Comparison of ENCODE assay signal across 19 cellular contexts in the genomic region with DNA sequence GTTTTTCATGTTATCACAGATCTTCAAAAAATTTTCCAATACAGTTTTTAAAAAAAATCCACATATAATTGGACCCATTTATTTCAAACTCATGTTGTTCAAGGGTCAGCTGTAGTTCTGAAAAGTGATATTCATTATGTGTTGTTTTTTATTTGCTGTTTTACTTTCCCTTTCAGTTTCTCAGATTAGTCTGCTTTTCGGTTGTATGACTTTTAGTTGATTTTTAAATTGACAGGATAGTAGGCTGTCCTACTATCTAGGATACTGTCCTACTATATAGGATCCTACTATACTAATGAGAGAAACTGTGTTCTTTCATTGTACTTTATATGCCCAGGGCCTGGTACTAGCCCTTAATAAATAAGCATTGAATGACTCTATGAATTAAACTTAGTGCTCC. TPM values are rescaled to one million over a fixed set of nuclear protein-coding genes. Genes with fewer than 3 reads are reported as not detected.
A peak's percentile ranks its signal among the peaks of the same experiment; 100 is the strongest.
DNase-seq lines count a peak whose midpoint lies in the region; ATAC-seq, FAIRE-seq and TF ChIP-seq lines count a peak whose summit lies in the region.
"Had no signal": no experiment of that assay in that cellular context is flagged by ENCODE, and none has a peak within 500 bp of the region (broad histone marks: within the 10 kb centered on the region; RNA-seq: fewer than 3 reads in every experiment).

No MANE protein-coding gene starts in this region.

- H2AFZ ChIP-seq in HepG2 (ENCODE audit: low read length) = no peak overlapping the region

- peak overlapping the region; percentile 26 to 56 (median 38) for H3K4me3 ChIP-seq in liver (ENCODE audit: low read depth in 1 of 3, low read length in 3 of 3)
- H3K4me3 ChIP-seq in HepG2 (replicated peaks in 1 of 3; ENCODE audit: insufficient read depth in 1 of 3, low read depth in 2 of 3, low read length in 3 of 3) = no peak overlapping the region
- H3K4me3 ChIP-seq: thoracic aorta had no signal

- TF ChIP-seq RAD21 in liver (IDR thresholded peaks at IDR 0.05) (no peak), HepG2 (CRISPR knock-in tag; IDR thresholded peaks at IDR 0.05) (no peak)

- H3K4me1 ChIP-seq in liver (ENCODE audit: control insufficient read depth in 4 of 4, insufficient read depth in 4 of 4, low read length in 3 of 4) (no peaks in the 10 kb centered on the region), HepG2 (ENCODE audit: insufficient read depth, low read length) (no peaks in the 10 kb centered on the region; the same call in 1 of the 2 replicates)

- peaks cover 5% of the 10 kb centered on the region for H3K36me3 Mint-ChIP-seq in central memory CD8-positive, alpha-beta T cell (ENCODE audit: insufficient read depth)
- no peaks in the 10 kb centered on the region for H3K36me3 Mint-ChIP-seq in WTC11

- no peaks in the 10 kb centered on the region for H4K20me1 ChIP-seq in HepG2 (ENCODE audit: insufficient read depth, low read length)

- peak overlapping the region; percentile 60 for H3K4me3 Mint-ChIP-seq in central memory CD8-positive, alpha-beta T cell
- H3K4me3 Mint-ChIP-seq in stimulated activated naive CD8-positive, alpha-beta T cell treated with anti-CD3 and anti-CD28 coated beads, Interleukin-15, amount 100 ng/mL, for 72 hours = peak overlapping the region; percentile 42 to 60
- H3K4me3 Mint-ChIP-seq in WTC11 = no peak overlapping the region

- TF ChIP-seq POLR2A in HepG2 (IDR thresholded peaks at IDR 0.05; ENCODE audit: insufficient read depth in 1 of 2, low read depth in 2 of 2, low read length in 2 of 2) = no peak

- WGBS in liver = 3% methylated on average over 1 of the region's 1 CpG
- WGBS in HepG2 (ENCODE audit: low lambda C conversion rate) = 98% methylated on average over 1 of the region's 1 CpG

- H3K27ac ChIP-seq in liver (ENCODE audit: low read depth in 1 of 2, low read length in 2 of 2) (peak overlapping the region; percentile 44 to 78), HepG2 (ENCODE audit: extremely low read length, insufficient read depth, low read length) (no peak overlapping the region)
- H3K27ac ChIP-seq: thoracic aorta, VCaP had no signal

- CTCF ChIA-PET in HepG2 (lab: Yijun Ruan, JAX; ENCODE audit: low intra/inter-chr PET ratio, low total read pairs) = no interaction called here
- CTCF ChIA-PET in WTC11 (lab: Charles Lee) = interaction anchor here (0.6 to 1.9 kb wide), 8 partner anchors 17 to 337 kb away, joined by 3 to 17 read pairs (median 4); no protein-coding TSS in a partner anchor

- peaks cover 52% of the 10 kb centered on the region for H3K4me1 Mint-ChIP-seq in central memory CD8-positive, alpha-beta T cell
- H3K4me1 Mint-ChIP-seq in stimulated activated naive CD8-positive, alpha-beta T cell treated with anti-CD3 and anti-CD28 coated beads, Interleukin-15, amount 100 ng/mL, for 72 hours = peaks cover 24% of the 10 kb centered on the region
- 0 out of 2 replicates have a peak, but pooled peaks cover 2% of the 10 kb centered on the region for H3K4me1 Mint-ChIP-seq in WTC11

- peak overlapping the region; percentile 17 to 59 for H3K9ac ChIP-seq in liver (ENCODE audit: low read depth in 1 of 2, low read length in 2 of 2)
- no peak overlapping the region for H3K9ac ChIP-seq in HepG2 (ENCODE audit: insufficient read depth, low read depth, low read length)

- H3K27me3 ChIP-seq in liver (ENCODE audit: control insufficient read depth in 4 of 4, insufficient read depth in 4 of 4, low read length in 3 of 4) = no peaks in the 10 kb centered on the region
- H3K27me3 ChIP-seq in HepG2 (ENCODE audit: control insufficient read depth in 1 of 2, insufficient read depth in 2 of 2, low read length in 2 of 2) = no peaks in the 10 kb centered on the region

- no peak for ATAC-seq in HepG2
- no peak for ATAC-seq in central memory CD8-positive, alpha-beta T cell (replicated peaks; ENCODE audit: extremely low read depth, poor library complexity, severe bottlenecking)
- no peak for ATAC-seq in stimulated activated naive CD8-positive, alpha-beta T cell treated with anti-CD3 and anti-CD28 coated beads, Interleukin-15, amount 100 ng/mL, for 72 hours
- ATAC-seq in WTC11 = no peak
- no peak for ATAC-seq in GM19035 (IDR thresholded peaks at IDR 0.05; ENCODE audit: unreplicated experiment)
- ATAC-seq: activated naive CD4-positive, alpha-beta T cell treated with anti-CD3 and anti-CD28 coated beads, Interleukin-2, amount 50 U/mL, for 72 hours; HCT116 had no signal

- H3K9me3 ChIP-seq in liver (ENCODE audit: control insufficient read depth in 4 of 4, low read length in 3 of 4) (no peaks in the 10 kb centered on the region), HepG2 (ENCODE audit: low read length) (no peaks in the 10 kb centered on the region)
- H3K9me3 ChIP-seq: thoracic aorta had no signal

- in situ Hi-C loops in HepG2 (cut with HindIII; ENCODE audit: extremely low pct_ligation_motif_present, low pct_unique_long_range_greater_than_20kb) = no loop called here

- no peaks in the 10 kb centered on the region for H3K27me3 Mint-ChIP-seq in central memory CD8-positive, alpha-beta T cell
- H3K27me3 Mint-ChIP-seq in stimulated activated naive CD8-positive, alpha-beta T cell treated with anti-CD3 and anti-CD28 coated beads, Interleukin-15, amount 100 ng/mL, for 72 hours = no peaks in the 10 kb centered on the region
- no peaks in the 10 kb centered on the region for H3K27me3 Mint-ChIP-seq in WTC11 (ENCODE audit: low read depth)

- intact Hi-C loops in HepG2 (cut with micrococcal nuclease; ENCODE audit: unreplicated experiment) = no loop called here

- TF ChIP-seq CTCF in liver (IDR thresholded peaks at IDR 0.05; ENCODE audit: low read depth, low read length, missing input control) (no peak), HepG2 (CRISPR knock-in tag; IDR thresholded peaks at IDR 0.05) (no peak), WTC11 (IDR thresholded peaks at IDR 0.05) (no peak)

- FAIRE-seq in HepG2 (lab: Jason Lieb, UNC) = no peak
- FAIRE-seq: GM12892 had no signal

- peak overlapping the region; percentile 76 for H3K27ac Mint-ChIP-seq in central memory CD8-positive, alpha-beta T cell (ENCODE audit: low read depth)
- H3K27ac Mint-ChIP-seq in stimulated activated naive CD8-positive, alpha-beta T cell treated with anti-CD3 and anti-CD28 coated beads, Interleukin-15, amount 100 ng/mL, for 72 hours = no peak overlapping the region
- no peak overlapping the region for H3K27ac Mint-ChIP-seq in WTC11
- H3K27ac Mint-ChIP-seq: activated naive CD4-positive, alpha-beta T cell treated with anti-CD3 and anti-CD28 coated beads, Interleukin-2, amount 50 U/mL, for 72 hours had no signal

- TF ChIP-seq EP300 in HepG2 (IDR thresholded peaks at IDR 0.05; ENCODE audit: low read depth in 2 of 2, low read length in 2 of 2) = no peak
- TF ChIP-seq EP300 in HepG2 (CRISPR knock-in tag; IDR thresholded peaks at IDR 0.05; ENCODE audit: borderline replicate concordance) = no peak

- no peak overlapping the region for H3K4me2 ChIP-seq in HepG2 (ENCODE audit: low read depth, low read length)

- peaks cover 5% of the 10 kb centered on the region for H3K9me3 Mint-ChIP-seq in central memory CD8-positive, alpha-beta T cell
- peaks cover 21 to 22% of the 10 kb centered on the region in 2 donors for H3K9me3 Mint-ChIP-seq in stimulated activated naive CD8-positive, alpha-beta T cell treated with anti-CD3 and anti-CD28 coated beads, Interleukin-15, amount 100 ng/mL, for 72 hours
- no peaks in the 10 kb centered on the region for H3K9me3 Mint-ChIP-seq in WTC11

- no peak for DNase-seq in HepG2 (ENCODE audit: low spot score)
- DNase-seq in NAMALWA (ENCODE audit: low spot score) = peak; percentile 37
- no peak for DNase-seq in central memory CD8-positive, alpha-beta T cell (ENCODE audit: low spot score in 2 of 2)
- no peak for DNase-seq in stimulated activated naive CD8-positive, alpha-beta T cell treated with anti-CD3 and anti-CD28 coated beads, Interleukin-15, amount 100 ng/mL, for 72 hours
- no peak for DNase-seq in WTC11 (ENCODE audit: low spot score)
- no peak for DNase-seq in NCI-H2081 (lab: John Stamatoyannopoulos, UW)
- DNase-seq: Calu3; hippocampal formation; NCI-H1105 treated with DMSO at 0.1 percent for 48 hours; stimulated activated CD4-positive, alpha-beta T cell treated with anti-CD3 and anti-CD28 coated beads, Interleukin-4, amount 100 ng/mL, for 1 hour; SW 1271 had no signal

- H3K79me2 ChIP-seq in HepG2 (ENCODE audit: insufficient read depth, low read length) = no peaks in the 10 kb centered on the region

- no TSS peak for BruUV-seq in HepG2 (replicated peaks; lab: Mats Ljungman, UMichigan)

- no peaks in the 10 kb centered on the region for H3K36me3 ChIP-seq in liver (ENCODE audit: control insufficient read depth in 4 of 4, insufficient read depth in 3 of 4, low read depth in 1 of 4, low read length in 3 of 4)
- no peaks in the 10 kb centered on the region for H3K36me3 ChIP-seq in HepG2 (replicated peaks in 1 of 2; ENCODE audit: control insufficient read depth in 1 of 2, insufficient read depth in 2 of 2, low read length in 2 of 2)
- H3K36me3 ChIP-seq: thoracic aorta had no signal

- POLR2A ChIA-PET in HepG2 (lab: Yijun Ruan, JAX) = no interaction called here
- POLR2A ChIA-PET in WTC11 (lab: Charles Lee) = no interaction called here

RNA-seq across cellular contexts. Expression of gene GPR52, which starts 33.6 kb away (rescaled TPM):
- total RNA-seq in liver (1 to 10 TPM; 1.3 to 4.8 TPM), HepG2 (2016; rRNA removed; fragmentation: Illumina TruSeq; extraction: Trizol) (1.5 TPM in 1 of 2 replicates, not detected in the other), WTC11 (2021) (0.22 to 0.41 TPM (median 0.39 TPM) in 3 replicates)
- polyA plus RNA-seq in liver (not detected), HepG2 (2011; rRNA removed) (0.20 and 0.25 TPM in 2 replicates)
- total RNA-seq in HepG2 (2016; cell fraction: cytosol; rRNA removed; fragmentation: Illumina TruSeq; extraction: Trizol; ENCODE audit: low read depth) = not detected in 2 replicates
- total RNA-seq in HepG2 (2016; cell fraction: insoluble cytoplasmic fraction; rRNA removed; fragmentation: Illumina TruSeq; extraction: Trizol) = 1.1 TPM in 1 of 2 replicates, not detected in the other
- 0.17 TPM in 1 of 2 replicates, not detected in the other for total RNA-seq in HepG2 (2016; cell fraction: membrane; rRNA removed; fragmentation: Illumina TruSeq; extraction: Trizol)
- total RNA-seq in HepG2 (2016; cell fraction: nucleus; rRNA removed; fragmentation: Illumina TruSeq; extraction: Trizol) = 8.6 and 10.1 TPM in 2 replicates
- not detected in 2 replicates for polyA plus RNA-seq in HepG2 (2011; cell fraction: cytosol; rRNA removed)
- 2.0 and 2.4 TPM in 2 replicates for polyA plus RNA-seq in HepG2 (2011; cell fraction: nucleus; rRNA removed)
- not detected in 2 replicates for polyA plus RNA-seq in HepG2 (2012)
- polyA plus RNA-seq in HepG2 (2016; cell fraction: cytosol; fragmentation: Illumina TruSeq; extraction: Trizol; ENCODE audit: low read depth) = not detected in 2 replicates
- polyA plus RNA-seq in HepG2 (2016; cell fraction: insoluble cytoplasmic fraction; fragmentation: Illumina TruSeq; extraction: Trizol; ENCODE audit: low read depth) = not detected in 2 replicates
- polyA plus RNA-seq in HepG2 (2016; cell fraction: membrane; fragmentation: Illumina TruSeq; extraction: Trizol; ENCODE audit: low read depth) = not detected in 2 replicates
- not detected in 2 replicates for polyA plus RNA-seq in HepG2 (2016; cell fraction: nucleus; fragmentation: Illumina TruSeq; extraction: Trizol; ENCODE audit: insufficient read depth, low read depth)
- 4.1 and 6.5 TPM in 2 replicates for polyA minus RNA-seq in HepG2 (2011; rRNA and poly(A)+ RNA removed; ENCODE audit: low replicate concordance)
- not detected in 2 replicates for polyA minus RNA-seq in HepG2 (2011; cell fraction: cytosol; rRNA and poly(A)+ RNA removed)
- polyA minus RNA-seq in HepG2 (2011; cell fraction: nucleus; rRNA and poly(A)+ RNA removed) = 33.8 and 40.4 TPM in 2 replicates
- total RNA-seq: G401 had no signal

Comparison
In these comparisons a context has a peak if more than half of its experiments do, and no peak if none do; other contexts are left out.
1. H3K4me3 ChIP-seq: peak in liver (3 of 3); none in HepG2 (0 of 3).